11 cellular contexts compared by ENCODE assay signal in genomic region chr10:69224862-69225657, GRCh38. TPM values are rescaled to one million over a fixed set of nuclear protein-coding genes. Genes with fewer than 3 reads are reported as not detected.
A peak's percentile ranks its signal among the peaks of the same experiment; 100 is the strongest.
DNase-seq lines count a peak whose midpoint lies in the region; ATAC-seq and TF ChIP-seq lines count a peak whose summit lies in the region.
"Had no signal": no experiment of that assay in that cellular context is flagged by ENCODE, and none has a peak within 500 bp of the region (broad histone marks: within the 10 kb centered on the region; RNA-seq: fewer than 3 reads in every experiment).

No MANE protein-coding gene starts in this region.

- no peaks in the 10 kb centered on the region for H3K36me3 Mint-ChIP-seq in activated T-cell treated with anti-CD3 and anti-CD28 coated beads, Interleukin-2, amount 50 U/mL, for 72 hours (ENCODE audit: insufficient read depth in 2 of 2)
- H3K36me3 Mint-ChIP-seq in activated T-cell treated with anti-CD3 and anti-CD28 coated beads, Interleukin-2, amount 50 U/mL, for 4 hours (ENCODE audit: insufficient read depth), result no peaks in the 10 kb centered on the region
- H3K36me3 Mint-ChIP-seq in T-helper 1 cell treated with Interleukin-12 subunit alpha and Interleukin-12 subunit beta and Interleukin-4 antibody, amounts not matched to agents 30 μg/mL and 1 μg/mL, for 36 hours (ENCODE audit: low read depth), result no peaks in the 10 kb centered on the region

- ATAC-seq in activated T-cell treated with anti-CD3 and anti-CD28 coated beads, Interleukin-2, amount 50 U/mL, for 72 hours (replicated peaks in 1 of 2), result no peak
- no peak for ATAC-seq in activated T-cell treated with anti-CD3 and anti-CD28 coated beads, Interleukin-2, amount 50 U/mL, for 4 hours
- ATAC-seq in aorta (ENCODE audit: low FRiP score) (no peak), GM18502 (IDR thresholded peaks at IDR 0.05; ENCODE audit: poor library complexity, unreplicated experiment) (no peak)
- ATAC-seq: gastroesophageal sphincter had no signal

- H3K9me3 Mint-ChIP-seq in activated T-cell treated with anti-CD3 and anti-CD28 coated beads, Interleukin-2, amount 50 U/mL, for 72 hours, result no peaks in the 10 kb centered on the region
- H3K9me3 Mint-ChIP-seq in activated T-cell treated with anti-CD3 and anti-CD28 coated beads, Interleukin-2, amount 50 U/mL, for 4 hours, result no peaks in the 10 kb centered on the region
- H3K9me3 Mint-ChIP-seq in T-helper 1 cell treated with Interleukin-12 subunit alpha and Interleukin-12 subunit beta and Interleukin-4 antibody, amounts not matched to agents 30 μg/mL and 1 μg/mL, for 36 hours, result no peaks in the 10 kb centered on the region

- intact Hi-C loops in aorta (cut with DNase I), result no loop called here

- H3K36me3 ChIP-seq in subcutaneous abdominal adipose tissue (ENCODE audit: control insufficient read depth in 5 of 5, insufficient read depth in 5 of 5, low read length in 5 of 5) (no peaks in the 10 kb centered on the region), aorta (ENCODE audit: control insufficient read depth in 1 of 2, insufficient read depth in 2 of 2, low read length in 1 of 2) (no peaks in the 10 kb centered on the region)
- H3K36me3 ChIP-seq: gastroesophageal sphincter had no signal

- H3K4me1 Mint-ChIP-seq in activated T-cell treated with anti-CD3 and anti-CD28 coated beads, Interleukin-2, amount 50 U/mL, for 72 hours (ENCODE audit: low read depth), result peaks cover 63% of the 10 kb centered on the region
- H3K4me1 Mint-ChIP-seq in activated T-cell treated with anti-CD3 and anti-CD28 coated beads, Interleukin-2, amount 50 U/mL, for 4 hours (ENCODE audit: low read depth), result peaks cover 63% of the 10 kb centered on the region
- peaks cover 66% of the 10 kb centered on the region for H3K4me1 Mint-ChIP-seq in T-helper 1 cell treated with Interleukin-12 subunit alpha and Interleukin-12 subunit beta and Interleukin-4 antibody, amounts not matched to agents 30 μg/mL and 1 μg/mL, for 36 hours (ENCODE audit: low read depth)

- 67 to 77% methylated on average over 10 of the region's 10 CpGs for WGBS in aorta, 2 donors

- H3K27me3 Mint-ChIP-seq in activated T-cell treated with anti-CD3 and anti-CD28 coated beads, Interleukin-2, amount 50 U/mL, for 72 hours (ENCODE audit: low read depth), result peaks cover 8% of the 10 kb centered on the region
- H3K27me3 Mint-ChIP-seq in activated T-cell treated with anti-CD3 and anti-CD28 coated beads, Interleukin-2, amount 50 U/mL, for 4 hours (ENCODE audit: low read depth), result no peaks in the 10 kb centered on the region
- no peaks in the 10 kb centered on the region for H3K27me3 Mint-ChIP-seq in T-helper 1 cell treated with Interleukin-12 subunit alpha and Interleukin-12 subunit beta and Interleukin-4 antibody, amounts not matched to agents 30 μg/mL and 1 μg/mL, for 36 hours (ENCODE audit: low read depth)

- peak overlapping the region in 1 of 2 donors; percentile 63 for H3K4me3 Mint-ChIP-seq in activated T-cell treated with anti-CD3 and anti-CD28 coated beads, Interleukin-2, amount 50 U/mL, for 72 hours
- H3K4me3 Mint-ChIP-seq in activated T-cell treated with anti-CD3 and anti-CD28 coated beads, Interleukin-2, amount 50 U/mL, for 4 hours, result no peak overlapping the region
- H3K4me3 Mint-ChIP-seq in T-helper 1 cell treated with Interleukin-12 subunit alpha and Interleukin-12 subunit beta and Interleukin-4 antibody, amounts not matched to agents 30 μg/mL and 1 μg/mL, for 36 hours, result peak overlapping the region; percentile 61

- no peak for TF ChIP-seq CTCF in fibroblast of villous mesenchyme (IDR thresholded peaks at IDR 0.05; ENCODE audit: insufficient read depth, low read depth, low read length)

- no peak for DNase-seq in activated T-cell treated with anti-CD3 and anti-CD28 coated beads, Interleukin-2, amount 50 U/mL, for 72 hours
- DNase-seq in activated T-cell treated with anti-CD3 and anti-CD28 coated beads, Interleukin-2, amount 50 U/mL, for 4 hours, result no peak
- peak; percentile 21 for DNase-seq in fibroblast of villous mesenchyme (ENCODE audit: low read depth)
- DNase-seq in aorta, result no peak
- DNase-seq in activated gamma-delta T cell (lab: John Stamatoyannopoulos, UW), result no peak
- DNase-seq: MV-4-11 had no signal

- H3K27me3 ChIP-seq in subcutaneous abdominal adipose tissue (ENCODE audit: control insufficient read depth in 5 of 5, insufficient read depth in 4 of 5, low read length in 5 of 5), result peaks cover 0 to 4% (median 0%) of the 10 kb centered on the region in 5 donors
- H3K27me3 ChIP-seq in aorta (ENCODE audit: control insufficient read depth in 1 of 2, insufficient read depth in 2 of 2, low read length in 1 of 2), result no peaks in the 10 kb centered on the region

- no peak overlapping the region for H3K9ac ChIP-seq in subcutaneous abdominal adipose tissue (ENCODE audit: low read length in 5 of 5)

- peaks cover 0 to 31% (median 10%) of the 10 kb centered on the region in 5 donors for H3K4me1 ChIP-seq in subcutaneous abdominal adipose tissue (ENCODE audit: control insufficient read depth in 5 of 5, insufficient read depth in 5 of 5, low read length in 5 of 5)
- no peaks in the 10 kb centered on the region for H3K4me1 ChIP-seq in aorta (ENCODE audit: control insufficient read depth in 1 of 2, insufficient read depth in 2 of 2, low read length in 2 of 2)
- H3K4me1 ChIP-seq: gastroesophageal sphincter had no signal

- H3K27ac Mint-ChIP-seq in activated T-cell treated with anti-CD3 and anti-CD28 coated beads, Interleukin-2, amount 50 U/mL, for 72 hours, result peak overlapping the region; percentile 13
- H3K27ac Mint-ChIP-seq in T-helper 1 cell treated with Interleukin-12 subunit alpha and Interleukin-12 subunit beta and Interleukin-4 antibody, amounts not matched to agents 30 μg/mL and 1 μg/mL, for 36 hours, result peak overlapping the region; percentile 81

- no peak overlapping the region for H3K4me3 ChIP-seq in fibroblast of villous mesenchyme (ENCODE audit: low read depth, low read length)
- H3K4me3 ChIP-seq in subcutaneous abdominal adipose tissue (ENCODE audit: low read depth in 1 of 5, low read length in 5 of 5), result peak overlapping the region in 1 of 5 donors; percentile 1
- no peak overlapping the region for H3K4me3 ChIP-seq in aorta (ENCODE audit: low read length in 2 of 2)
- H3K4me3 ChIP-seq: gastroesophageal sphincter, smooth muscle cell had no signal

- peak overlapping the region; percentile 41 for H3K27ac ChIP-seq in subcutaneous abdominal adipose tissue (ENCODE audit: low read depth, low read length)
- H3K27ac ChIP-seq in aorta (ENCODE audit: low read depth in 1 of 2, low read length in 2 of 2), result no peak overlapping the region
- H3K27ac ChIP-seq: gastroesophageal sphincter had no signal

- H3K9me3 ChIP-seq in subcutaneous abdominal adipose tissue (ENCODE audit: control insufficient read depth in 5 of 5, low read length in 5 of 5) (no peaks in the 10 kb centered on the region), aorta (ENCODE audit: control insufficient read depth, low read length) (no peaks in the 10 kb centered on the region)
- H3K9me3 ChIP-seq: gastroesophageal sphincter had no signal

RNA-seq across cellular contexts. Expression of gene HKDC1, which starts 4.9 kb away (rescaled TPM):
- total RNA-seq in activated T-cell treated with anti-CD3 and anti-CD28 coated beads, Interleukin-2, amount 50 U/mL, for 72 hours, result 1 to 10 TPM in 1 of 2 donors, under 1 TPM in 1; 0.62 to 1.6 TPM
- under 1 TPM in 2 of 3 donors, not detected in 1; 0.05 to 0.54 TPM for total RNA-seq in activated T-cell treated with anti-CD3 and anti-CD28 coated beads, Interleukin-2, amount 50 U/mL, for 4 hours
- total RNA-seq in fibroblast of villous mesenchyme (0.43 and 0.64 TPM in 2 replicates), aorta (not detected)
- polyA plus RNA-seq in aorta, result 1 to 10 TPM in 1 of 2 donors, not detected in 1; 3.1 TPM

RNA-seq across cellular contexts. Expression of gene SUPV3L1, which starts 45.0 kb away (rescaled TPM):
- total RNA-seq in activated T-cell treated with anti-CD3 and anti-CD28 coated beads, Interleukin-2, amount 50 U/mL, for 72 hours, result 10 to 100 TPM; 65.2 to 67.5 TPM
- 10 to 100 TPM; 62.3 to 70.0 (median 63.0) TPM for total RNA-seq in activated T-cell treated with anti-CD3 and anti-CD28 coated beads, Interleukin-2, amount 50 U/mL, for 4 hours
- total RNA-seq in fibroblast of villous mesenchyme, result 22.5 and 28.5 TPM in 2 replicates
- 10 to 100 TPM; 21.4 to 28.2 TPM for total RNA-seq in aorta
- polyA plus RNA-seq in aorta, result 10 to 100 TPM; 15.8 to 76.3 TPM

RNA-seq across cellular contexts. Expression of gene HK1, which starts 53.2 kb away (rescaled TPM):
- total RNA-seq in activated T-cell treated with anti-CD3 and anti-CD28 coated beads, Interleukin-2, amount 50 U/mL, for 72 hours, result 100 to 1,000 TPM; 143 to 149 TPM
- total RNA-seq in activated T-cell treated with anti-CD3 and anti-CD28 coated beads, Interleukin-2, amount 50 U/mL, for 4 hours, result 100 to 1,000 TPM; 147 to 169 (median 165) TPM
- 86.7 and 91.1 TPM in 2 replicates for total RNA-seq in fibroblast of villous mesenchyme
- total RNA-seq in aorta, result 100 to 1,000 TPM; 117 to 133 TPM
- polyA plus RNA-seq in aorta, result 10 to 100 TPM; 41.7 to 67.6 TPM
